In the genomic region with DNA sequence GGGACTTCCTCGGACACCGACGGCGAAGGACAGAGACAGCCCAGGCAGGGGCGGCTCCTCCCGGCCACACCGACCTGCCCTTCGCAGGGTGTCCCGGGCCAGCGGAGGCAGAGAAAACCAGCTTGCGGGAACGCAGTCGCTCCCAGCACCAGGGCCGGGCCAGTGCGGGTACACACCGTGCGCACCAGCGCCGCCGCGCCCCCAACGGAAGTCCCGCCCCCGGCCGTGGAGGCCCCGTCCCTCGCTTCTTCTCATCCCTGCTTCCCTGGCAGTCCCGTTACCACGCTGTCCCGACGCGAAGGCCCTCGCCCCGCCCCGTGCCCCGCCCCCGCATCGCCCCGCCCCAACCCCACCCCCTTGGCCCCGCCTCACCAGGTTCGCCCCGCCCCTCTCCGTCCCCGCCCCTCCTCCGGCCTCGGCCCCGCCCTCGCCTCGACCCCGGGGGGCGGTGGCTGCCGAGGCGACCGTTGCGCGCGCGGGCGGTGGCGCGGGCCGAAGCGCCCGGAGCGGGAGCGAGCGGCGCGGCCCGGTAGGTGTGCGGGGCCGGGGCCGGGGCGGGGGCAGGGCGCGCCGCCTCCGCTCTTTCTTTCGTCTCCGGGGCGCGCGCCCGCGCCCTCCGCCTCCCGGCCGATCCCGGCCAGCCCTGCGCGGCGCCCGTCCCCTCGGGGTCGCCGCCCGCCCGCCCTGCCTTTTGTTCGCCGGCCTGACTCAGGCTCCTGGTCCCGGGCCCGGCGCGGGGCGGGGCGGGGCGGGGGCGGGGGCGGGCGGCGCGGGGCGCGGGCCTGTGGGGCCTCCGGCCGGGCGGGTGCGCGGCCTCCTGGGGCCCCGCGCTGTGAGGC, we compare ENCODE assay signal across 8 cellular contexts. TPM values are rescaled to one million over a fixed set of nuclear protein-coding genes. Genes with fewer than 3 reads are reported as not detected.
DNase-seq lines count a peak whose midpoint lies in the region; ATAC-seq, FAIRE-seq and TF ChIP-seq lines count a peak whose summit lies in the region.

A gene with protein sequence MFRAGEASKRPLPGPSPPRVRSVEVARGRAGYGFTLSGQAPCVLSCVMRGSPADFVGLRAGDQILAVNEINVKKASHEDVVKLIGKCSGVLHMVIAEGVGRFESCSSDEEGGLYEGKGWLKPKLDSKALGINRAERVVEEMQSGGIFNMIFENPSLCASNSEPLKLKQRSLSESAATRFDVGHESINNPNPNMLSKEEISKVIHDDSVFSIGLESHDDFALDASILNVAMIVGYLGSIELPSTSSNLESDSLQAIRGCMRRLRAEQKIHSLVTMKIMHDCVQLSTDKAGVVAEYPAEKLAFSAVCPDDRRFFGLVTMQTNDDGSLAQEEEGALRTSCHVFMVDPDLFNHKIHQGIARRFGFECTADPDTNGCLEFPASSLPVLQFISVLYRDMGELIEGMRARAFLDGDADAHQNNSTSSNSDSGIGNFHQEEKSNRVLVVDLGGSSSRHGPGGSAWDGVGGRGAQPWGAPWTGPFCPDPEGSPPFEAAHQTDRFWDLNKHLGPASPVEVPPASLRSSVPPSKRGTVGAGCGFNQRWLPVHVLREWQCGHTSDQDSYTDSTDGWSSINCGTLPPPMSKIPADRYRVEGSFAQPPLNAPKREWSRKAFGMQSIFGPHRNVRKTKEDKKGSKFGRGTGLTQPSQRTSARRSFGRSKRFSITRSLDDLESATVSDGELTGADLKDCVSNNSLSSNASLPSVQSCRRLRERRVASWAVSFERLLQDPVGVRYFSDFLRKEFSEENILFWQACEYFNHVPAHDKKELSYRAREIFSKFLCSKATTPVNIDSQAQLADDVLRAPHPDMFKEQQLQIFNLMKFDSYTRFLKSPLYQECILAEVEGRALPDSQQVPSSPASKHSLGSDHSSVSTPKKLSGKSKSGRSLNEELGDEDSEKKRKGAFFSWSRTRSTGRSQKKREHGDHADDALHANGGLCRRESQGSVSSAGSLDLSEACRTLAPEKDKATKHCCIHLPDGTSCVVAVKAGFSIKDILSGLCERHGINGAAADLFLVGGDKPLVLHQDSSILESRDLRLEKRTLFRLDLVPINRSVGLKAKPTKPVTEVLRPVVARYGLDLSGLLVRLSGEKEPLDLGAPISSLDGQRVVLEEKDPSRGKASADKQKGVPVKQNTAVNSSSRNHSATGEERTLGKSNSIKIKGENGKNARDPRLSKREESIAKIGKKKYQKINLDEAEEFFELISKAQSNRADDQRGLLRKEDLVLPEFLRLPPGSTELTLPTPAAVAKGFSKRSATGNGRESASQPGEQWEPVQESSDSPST (N-terminal part only) (plus strand): TSS at position 451 of the 839 bp plus-strand sequence. CDS start 23,150 bp downstream, outside the sequence.

- H3K79me2 ChIP-seq in SU-DHL-6 (ENCODE audit: insufficient read depth, low read length), result no peaks in the 10 kb centered on the region

- intact Hi-C loops in Right ventricle myocardium superior (cut with DNase I) (no loop called here), pancreas (cut with DNase I) (no loop called here)

- no peak for FAIRE-seq in pancreas (lab: Jason Lieb, UNC)

- no peaks in the 10 kb centered on the region for H3K36me3 Mint-ChIP-seq in activated naive CD8-positive, alpha-beta T cell treated with anti-CD3 and anti-CD28 coated beads, Interleukin-2, amount 50 U/mL, for 24 hours (ENCODE audit: low read depth)

- H3K4me1 Mint-ChIP-seq in activated naive CD8-positive, alpha-beta T cell treated with anti-CD3 and anti-CD28 coated beads, Interleukin-2, amount 50 U/mL, for 24 hours, result peaks cover 7% of the 10 kb centered on the region

- DNase-seq in ELR (ENCODE audit: low read depth) (peak; percentile 93), HFF-Myc (ENCODE audit: extremely low read depth, low read depth) (peak; percentile 58), NCI-H1048 (lab: John Stamatoyannopoulos, UW) (peak; percentile 77), Right ventricle myocardium superior (peak; percentile 96), pancreas (peak; percentile 95 to 98 (median 96))
- DNase-seq in activated naive CD8-positive, alpha-beta T cell treated with anti-CD3 and anti-CD28 coated beads, Interleukin-2, amount 50 U/mL, for 24 hours, result peak; percentile 92

- H3K27ac ChIP-seq in SU-DHL-6 (ENCODE audit: low read depth, low read length) (no peak within 1 kb of the TSS), pancreas (peak within 1 kb of the TSS; percentile 81 to 94 (median 90)), thymus (ENCODE audit: low read depth) (peak within 1 kb of the TSS; percentile 48)

- no peaks in the 10 kb centered on the region for H3K9me2 ChIP-seq in SU-DHL-6 (replicated peaks; ENCODE audit: insufficient read depth, low read length)

- peaks cover 1% of the 10 kb centered on the region for H3K9me3 Mint-ChIP-seq in activated naive CD8-positive, alpha-beta T cell treated with anti-CD3 and anti-CD28 coated beads, Interleukin-2, amount 50 U/mL, for 24 hours

- H3K27me3 Mint-ChIP-seq in activated naive CD8-positive, alpha-beta T cell treated with anti-CD3 and anti-CD28 coated beads, Interleukin-2, amount 50 U/mL, for 24 hours, result peaks cover 39% of the 10 kb centered on the region

- H3K27me3 ChIP-seq in SU-DHL-6 (ENCODE audit: low read length) (no peaks in the 10 kb centered on the region; the same call in 1 of the 2 replicates), pancreas (no peaks in the 10 kb centered on the region), thymus (ENCODE audit: control insufficient read depth, insufficient read depth) (peaks cover 69% of the 10 kb centered on the region)

- H3K4me3 ChIP-seq in HFF-Myc (replicated peaks; ENCODE audit: low read depth, low read length), result peak within 1 kb of the TSS; percentile 71
- H3K4me3 ChIP-seq in SU-DHL-6 (ENCODE audit: insufficient read depth, low read length, poor library complexity, severe bottlenecking), result peak within 1 kb of the TSS; percentile 55
- peak within 1 kb of the TSS; percentile 52 to 87 (median 84) for H3K4me3 ChIP-seq in pancreas
- H3K4me3 ChIP-seq in thymus (ENCODE audit: low read length), result peak within 1 kb of the TSS; percentile 65

- 0 to 1% methylated on average over 36 to 121 of the region's 121 CpGs for WGBS in pancreas, 2 donors
- WGBS in thymus, result under 1% methylated on average over 121 of the region's 121 CpGs

- peak within 1 kb of the TSS; percentile 85 for H3K4me3 Mint-ChIP-seq in activated naive CD8-positive, alpha-beta T cell treated with anti-CD3 and anti-CD28 coated beads, Interleukin-2, amount 50 U/mL, for 24 hours

- TF ChIP-seq CTCF in HFF-Myc (IDR thresholded peaks at IDR 0.05; ENCODE audit: low read depth, low read length, missing control alignments) (no peak), SU-DHL-6 (IDR thresholded peaks at IDR 0.05; ENCODE audit: insufficient read depth, low read length, poor library complexity, severe bottlenecking) (no peak), pancreas (IDR thresholded peaks at IDR 0.05) (no peak)

- ATAC-seq in activated naive CD8-positive, alpha-beta T cell treated with anti-CD3 and anti-CD28 coated beads, Interleukin-2, amount 50 U/mL, for 24 hours, result peak; percentile 98
- peak; percentile 97 for ATAC-seq in Right ventricle myocardium superior (ENCODE audit: poor library complexity)
- peak; percentile 91 to 97 (median 94) for ATAC-seq in pancreas

- peak within 1 kb of the TSS; percentile 52 for H2AFZ ChIP-seq in SU-DHL-6 (ENCODE audit: low read depth, low read length, severe bottlenecking)

- peak within 1 kb of the TSS; percentile 51 for H3K9ac ChIP-seq in SU-DHL-6 (ENCODE audit: low read length)

- H3K9me3 ChIP-seq in SU-DHL-6 (ENCODE audit: insufficient read depth, low read length) (no peaks in the 10 kb centered on the region), pancreas (no peaks in the 10 kb centered on the region), thymus (ENCODE audit: control insufficient read depth) (peaks cover 3% of the 10 kb centered on the region)

- H3K4me1 ChIP-seq in pancreas (peaks cover 5 to 7% (median 6%) of the 10 kb centered on the region in 3 donors), thymus (ENCODE audit: control insufficient read depth, insufficient read depth, low read length) (peaks cover 4% of the 10 kb centered on the region)

- H3F3A ChIP-seq in SU-DHL-6 (ENCODE audit: insufficient read depth), result no peaks in the 10 kb centered on the region

- no peaks in the 10 kb centered on the region for H4K20me1 ChIP-seq in SU-DHL-6 (ENCODE audit: low read depth, low read length)

- H3K4me2 ChIP-seq in SU-DHL-6 (ENCODE audit: low read depth, low read length, poor library complexity, severe bottlenecking), result peak within 1 kb of the TSS; percentile 62

- peak within 1 kb of the TSS; percentile 59 for H3K27ac Mint-ChIP-seq in activated naive CD8-positive, alpha-beta T cell treated with anti-CD3 and anti-CD28 coated beads, Interleukin-2, amount 50 U/mL, for 24 hours

- no peaks in the 10 kb centered on the region for H3K36me3 ChIP-seq in SU-DHL-6 (ENCODE audit: low read length)
- no peaks in the 10 kb centered on the region for H3K36me3 ChIP-seq in pancreas
- no peaks in the 10 kb centered on the region for H3K36me3 ChIP-seq in thymus (ENCODE audit: control insufficient read depth, insufficient read depth)

RNA-seq across cellular contexts. Expression of the gene that starts here (rescaled TPM):
- 15.8 TPM for total RNA-seq in Right ventricle myocardium superior
- total RNA-seq in pancreas, result 10 to 100 TPM in 2 of 6 donors, 1 to 10 TPM in 4; 4.6 to 19.4 (median 8.3) TPM
- 10 to 100 TPM; 21.3 to 21.6 TPM for polyA plus RNA-seq in pancreas
- polyA plus RNA-seq in thymus, result 30.4 TPM
